ENCODE assay signal across 1 cellular context in genomic region chr6:54768542-54768941, GRCh38.
TF ChIP-seq lines count a peak whose summit lies in the region.

No MANE protein-coding gene starts in this region.

TF ChIP-seq in GM23338, 12 proteins besides CTCF, POLR2A, EP300 and RAD21 (continued from another document):
- TF ChIP-seq ZNF462 (CRISPR knock-in tag; IDR thresholded peaks at IDR 0.05) (no peak), ETS1 (IDR thresholded peaks at IDR 0.05) (no peak)
